In genomic region chr22:36991220-36991619, GRCh38 we compare ENCODE assay signal across 22 cellular contexts.
"Had no signal": no experiment of that assay in that cellular context is flagged by ENCODE, and none has a peak within 500 bp of the region (broad histone marks: within the 10 kb centered on the region; RNA-seq: fewer than 3 reads in every experiment).

No MANE protein-coding gene starts in this region.

- H3K36me3 ChIP-seq: stomach, transverse colon, uterus had no signal

- H3K27ac Mint-ChIP-seq: activated CD4-positive, alpha-beta memory T cell treated with anti-CD3 and anti-CD28 coated beads, Interleukin-2, amount 10 ng/mL, durations not matched to agents 7 days and 5 days; activated CD4-positive, alpha-beta T cell treated with anti-CD3 and anti-CD28 coated beads, Interleukin-2, amount 10 ng/mL, durations not matched to agents 24 days and 14 days; activated naive CD4-positive, alpha-beta T cell treated with anti-CD3 and anti-CD28 coated beads, Interleukin-2, amount 10 ng/mL, durations not matched to agents 7 days and 5 days; activated T-cell treated with anti-CD3 and anti-CD28 coated beads, Interleukin-2, amount 50 U/mL, for 72 hours; memory B cell; stimulated activated memory B cell treated with anti-CD40 and anti-IgM and Interleukin-4, amounts not matched to agents 10 μg/mL and 1 μg/mL and 100 μg/mL, for 72 hours; T-helper 17 cell had no signal

- H3K27me3 ChIP-seq: uterus had no signal

- H3K79me2 ChIP-seq: parathyroid adenoma had no signal

- H3K4me2 ChIP-seq: smooth muscle cell had no signal

- H3K4me1 ChIP-seq: parathyroid adenoma, stomach, transverse colon, uterus had no signal

- H3K36me3 Mint-ChIP-seq: memory B cell; stimulated activated memory B cell treated with anti-CD40 and anti-IgM and Interleukin-4, amounts not matched to agents 10 μg/mL and 1 μg/mL and 100 μg/mL, for 72 hours had no signal

- H3K4me3 Mint-ChIP-seq: activated CD4-positive, alpha-beta memory T cell treated with anti-CD3 and anti-CD28 coated beads, Interleukin-2, amount 10 ng/mL, durations not matched to agents 7 days and 5 days; activated CD4-positive, alpha-beta T cell treated with anti-CD3 and anti-CD28 coated beads, Interleukin-2, amount 10 ng/mL, durations not matched to agents 24 days and 14 days; activated naive CD4-positive, alpha-beta T cell treated with anti-CD3 and anti-CD28 coated beads, Interleukin-2, amount 10 ng/mL, durations not matched to agents 7 days and 5 days; activated T-cell treated with anti-CD3 and anti-CD28 coated beads, Interleukin-2, amount 50 U/mL, for 72 hours; memory B cell; stimulated activated memory B cell treated with anti-CD40 and anti-IgM and Interleukin-4, amounts not matched to agents 10 μg/mL and 1 μg/mL and 100 μg/mL, for 72 hours; T-helper 17 cell had no signal

- ATAC-seq: activated T-cell treated with anti-CD3 and anti-CD28 coated beads, Interleukin-2, amount 50 U/mL, for 72 hours; left colon; mucosa of descending colon; sciatic nerve; stimulated activated memory B cell treated with anti-CD40 and anti-IgM and Interleukin-4, amounts not matched to agents 10 μg/mL and 1 μg/mL and 100 μg/mL, for 72 hours; T-helper 17 cell had no signal

- H3K9me3 Mint-ChIP-seq: memory B cell; stimulated activated memory B cell treated with anti-CD40 and anti-IgM and Interleukin-4, amounts not matched to agents 10 μg/mL and 1 μg/mL and 100 μg/mL, for 72 hours had no signal

- H2AFZ ChIP-seq: parathyroid adenoma had no signal

- H3K4me1 Mint-ChIP-seq: activated CD4-positive, alpha-beta memory T cell treated with anti-CD3 and anti-CD28 coated beads, Interleukin-2, amount 10 ng/mL, durations not matched to agents 7 days and 5 days; activated CD4-positive, alpha-beta T cell treated with anti-CD3 and anti-CD28 coated beads, Interleukin-2, amount 10 ng/mL, durations not matched to agents 24 days and 14 days; activated naive CD4-positive, alpha-beta T cell treated with anti-CD3 and anti-CD28 coated beads, Interleukin-2, amount 10 ng/mL, durations not matched to agents 7 days and 5 days; memory B cell; stimulated activated memory B cell treated with anti-CD40 and anti-IgM and Interleukin-4, amounts not matched to agents 10 μg/mL and 1 μg/mL and 100 μg/mL, for 72 hours; T-helper 17 cell had no signal

- DNase-seq: activated CD4-positive, alpha-beta memory T cell treated with anti-CD3 and anti-CD28 coated beads, Interleukin-2, amount 10 ng/mL, durations not matched to agents 7 days and 5 days; activated CD4-positive, alpha-beta T cell treated with anti-CD3 and anti-CD28 coated beads, Interleukin-2, amount 10 ng/mL, durations not matched to agents 24 days and 14 days; activated CD4-positive, CD25-positive, alpha-beta regulatory T cell; activated effector memory CD4-positive, alpha-beta T cell treated with Interleukin-2 at 50 U/mL for 16 hours; activated naive CD4-positive, alpha-beta T cell treated with anti-CD3 and anti-CD28 coated beads, Interleukin-2, amount 10 ng/mL, durations not matched to agents 7 days and 5 days; activated T-cell treated with anti-CD3 and anti-CD28 coated beads, Interleukin-2, amount 50 U/mL, for 72 hours; cerebellar nuclear complex; foreskin fibroblast; left colon; mucosa of descending colon; nucleus accumbens; stimulated activated CD4-positive, alpha-beta T cell treated with anti-CD3 and anti-CD28 coated beads, Interleukin-15, amount 100 ng/mL, for 24 hours; stomach; T-helper 17 cell; transverse colon; uterus had no signal

- H3K4me3 ChIP-seq: coronary artery, mucosa of descending colon, smooth muscle cell, stomach, transverse colon, uterus had no signal

- H3K27ac ChIP-seq: coronary artery, parathyroid adenoma, stomach, transverse colon, uterus had no signal

- H3K9ac ChIP-seq: parathyroid adenoma had no signal
